In the genomic region with DNA sequence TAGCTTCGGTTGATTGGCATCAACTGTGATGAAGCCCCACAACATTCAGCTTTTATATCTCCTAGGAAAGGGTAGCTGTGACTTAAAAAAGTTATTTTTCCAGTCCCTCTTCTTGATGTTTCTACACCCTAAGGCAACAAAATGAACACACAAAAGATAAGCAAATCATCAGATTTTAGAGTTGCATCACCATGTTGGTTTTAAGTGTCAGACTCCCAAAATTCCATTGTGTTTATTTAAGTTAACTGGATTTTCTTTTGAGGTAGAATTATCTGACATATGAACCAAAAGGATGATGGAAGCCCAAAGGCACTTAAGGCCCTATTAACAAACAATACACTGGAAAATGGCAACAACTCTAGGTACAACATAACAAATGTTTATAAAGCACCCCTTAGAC, we compare ENCODE assay signal across 19 cellular contexts.
DNase-seq lines count a peak whose midpoint lies in the region; ATAC-seq, FAIRE-seq and TF ChIP-seq lines count a peak whose summit lies in the region.
"Had no signal": no experiment of that assay in that cellular context is flagged by ENCODE, and none has a peak within 500 bp of the region (broad histone marks: within the 10 kb centered on the region; RNA-seq: fewer than 3 reads in every experiment).

No MANE protein-coding gene starts in this region.

- H2AFZ ChIP-seq in K562 (ENCODE audit: low read depth, low read length) = no peak overlapping the region

- ATAC-seq in K562 = no peak
- ATAC-seq in left lobe of liver = no peak
- no peak for ATAC-seq in T-helper 17 cell
- no peak for ATAC-seq in GM18505 (IDR thresholded peaks at IDR 0.05; ENCODE audit: unreplicated experiment)
- ATAC-seq: A549 had no signal

- no peak for TF ChIP-seq POLR2A in K562 (conservative IDR thresholded peaks at IDR 0.05)
- no peak for TF ChIP-seq POLR2A in GM18505 (IDR thresholded peaks at IDR 0.05; ENCODE audit: borderline replicate concordance, extremely low read depth, insufficient read depth, insufficient read length)

- 57% methylated on average over 1 of the region's 1 CpG for WGBS in K562 (ENCODE audit: insufficient coverage, low coverage, missing lambda C conversion rate)

- no peaks in the 10 kb centered on the region for H3K4me1 ChIP-seq in K562 (replicated peaks in 1 of 2; ENCODE audit: control insufficient read depth in 2 of 2, insufficient read depth in 2 of 2, low read length in 2 of 2)
- H3K4me1 ChIP-seq: A549 had no signal

- POLR2A ChIA-PET in K562 (lab: Yijun Ruan, JAX) = no interaction called here

- CTCF ChIA-PET in K562 (lab: Yijun Ruan, JAX; ENCODE audit: low intra/inter-chr PET ratio) = no interaction called here

- FAIRE-seq in K562 (lab: Jason Lieb, UNC) = no peak
- FAIRE-seq: A549, D721Med had no signal

- TF ChIP-seq EP300 in K562 (IDR thresholded peaks at IDR 0.05; ENCODE audit: low read length) = no peak

- no peaks in the 10 kb centered on the region for H3K9me3 ChIP-seq in K562 (replicated peaks; ENCODE audit: control insufficient read depth, insufficient read depth, low read depth, low read length)
- peaks cover 3% of the 10 kb centered on the region for H3K9me3 ChIP-seq in T-helper 17 cell (ENCODE audit: control insufficient read depth, low read length, poor library complexity, severe bottlenecking)
- H3K9me3 ChIP-seq: A549, BE2C had no signal

- no peak overlapping the region for H3K27ac Mint-ChIP-seq in T-helper 17 cell

- no peak overlapping the region for H3K4me3 ChIP-seq in AG09309 (ENCODE audit: control insufficient read depth, low read depth, low read length)
- no peak overlapping the region for H3K4me3 ChIP-seq in K562
- no peak overlapping the region for H3K4me3 ChIP-seq in fibroblast of pulmonary artery (replicated peaks; ENCODE audit: low read depth, low read length)
- H3K4me3 ChIP-seq: A549 had no signal

- intact Hi-C loops in K562 (cut with micrococcal nuclease) = no loop called here

- TF ChIP-seq CTCF in AG09309 (IDR thresholded peaks at IDR 0.05; ENCODE audit: control insufficient read depth, insufficient read depth, low read depth, low read length, missing control alignments) (no peak), K562 (IDR thresholded peaks at IDR 0.05 in 2 of 3, conservative IDR thresholded peaks at IDR 0.05 in 1 of 3; ENCODE audit: insufficient read depth in 2 of 3, low read depth in 1 of 3, low read length in 3 of 3) (no peak), fibroblast of pulmonary artery (IDR thresholded peaks at IDR 0.05; ENCODE audit: low read length, missing control alignments) (no peak)

- H3K4me3 Mint-ChIP-seq in T-helper 17 cell = no peak overlapping the region

- H3K4me2 ChIP-seq in K562 (ENCODE audit: insufficient read depth, low read length) = no peak overlapping the region
- H3K4me2 ChIP-seq: A549 had no signal

- DNase-seq in AG09309 (ENCODE audit: low read depth) (peak; percentile 34), M059J (ENCODE audit: low read depth) (peak; percentile 61), K562 (ENCODE audit: extremely low read depth in 1 of 4, low spot score in 3 of 4) (no peak), fibroblast of pulmonary artery (ENCODE audit: low read depth) (peak; percentile 43), left lobe of liver (ENCODE audit: low spot score) (no peak), T-helper 17 cell (no peak), cerebellum (ENCODE audit: low spot score) (no peak)
- DNase-seq: BE2C, DMS53, GOT3, NCI-H1092, NCI-H1436 treated with DMSO at 0.1 percent for 48 hours, NCI-H2029, NCI-H446 treated with DMSO at 0.1 percent for 48 hours, NCI-H526 treated with DMSO at 0.1 percent for 48 hours, Right ventricle myocardium superior had no signal

- no peaks in the 10 kb centered on the region for H3K36me3 Mint-ChIP-seq in T-helper 17 cell (ENCODE audit: low read depth)

- BruUV-seq in K562 (replicated peaks; lab: Mats Ljungman, UMichigan) = no TSS peak

- in situ Hi-C loops in K562 (cut with MboI) = no loop called here

- H3K27me3 Mint-ChIP-seq in T-helper 17 cell = no peaks in the 10 kb centered on the region

- no peaks in the 10 kb centered on the region for H3K79me2 ChIP-seq in K562 (ENCODE audit: control insufficient read depth, insufficient read depth, low read length)

- H4K20me1 ChIP-seq in K562 (replicated peaks; ENCODE audit: control insufficient read depth, insufficient read depth, low read length) = no peaks in the 10 kb centered on the region

- H3K36me3 ChIP-seq in K562 (ENCODE audit: control insufficient read depth, insufficient read depth, low read length) = no peaks in the 10 kb centered on the region
- H3K36me3 ChIP-seq: BE2C had no signal

- no peak overlapping the region for H3K9ac ChIP-seq in K562 (ENCODE audit: insufficient read depth in 1 of 2, low read depth in 2 of 2, low read length in 2 of 2)

- no peak for TF ChIP-seq RAD21 in K562 (CRISPR knock-in tag; conservative IDR thresholded peaks at IDR 0.05 in 1 of 2, IDR thresholded peaks at IDR 0.05 in 1 of 2)

- H3K27me3 ChIP-seq in K562 (ENCODE audit: control insufficient read depth in 2 of 2, insufficient read depth in 2 of 2, low read length in 2 of 2) = no peaks in the 10 kb centered on the region
- H3K27me3 ChIP-seq: BE2C had no signal

- no peak overlapping the region for H3K27ac ChIP-seq in K562 (ENCODE audit: extremely low read depth, low read depth, low read length)
- H3K27ac ChIP-seq: A549 had no signal

- H3K4me1 Mint-ChIP-seq in T-helper 17 cell = no peaks in the 10 kb centered on the region

- H3K9me1 ChIP-seq in K562 (ENCODE audit: control insufficient read depth, insufficient read depth, low read length) = no peaks in the 10 kb centered on the region

TF ChIP-seq in K562, 482 proteins besides CTCF, POLR2A, EP300 and RAD21:
- TF ChIP-seq LARP7 (IDR thresholded peaks at IDR 0.05) (no peak), CEBPG (CRISPR knock-in tag; IDR thresholded peaks at IDR 0.05) (no peak), CEBPG (tag; conservative IDR thresholded peaks at IDR 0.05 in 1 of 2, IDR thresholded peaks at IDR 0.05 in 1 of 2) (peak; percentile 8 to 65; a peak in 2 of 4 replicates), CEBPB (tag; IDR thresholded peaks at IDR 0.05) (peak; percentile 25; the same call in 1 of the 2 replicates)
- TF ChIP-seq, protein P1, sequence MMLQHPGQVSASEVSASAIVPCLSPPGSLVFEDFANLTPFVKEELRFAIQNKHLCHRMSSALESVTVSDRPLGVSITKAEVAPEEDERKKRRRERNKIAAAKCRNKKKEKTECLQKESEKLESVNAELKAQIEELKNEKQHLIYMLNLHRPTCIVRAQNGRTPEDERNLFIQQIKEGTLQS (IDR thresholded peaks at IDR 0.05) = peak; percentile 70
- TF ChIP-seq, protein P1 (CRISPR knock-in tag; conservative IDR thresholded peaks at IDR 0.05) = no peak

Comparison
In these comparisons a context has a peak if more than half of its experiments do, and no peak if none do; other contexts are left out.
1. DNase-seq: peak in AG09309 (single experiment), M059J (single experiment) and fibroblast of pulmonary artery (single experiment); none in K562 (0 of 4), left lobe of liver (single experiment), T-helper 17 cell (0 of 3) and cerebellum (single experiment).